Comparison of ENCODE assay signal across 25 cellular contexts in genomic region chr12:103391103-103391502, GRCh38.
"Had no signal": no experiment of that assay in that cellular context is flagged by ENCODE, and none has a peak within 500 bp of the region (broad histone marks: within the 10 kb centered on the region; RNA-seq: fewer than 3 reads in every experiment).

No MANE protein-coding gene starts in this region.

- H3K27ac ChIP-seq: heart right ventricle, hepatocyte, left ventricle myocardium inferior, pancreas, prostate gland, tibial nerve, uterus had no signal

- H3K79me2 ChIP-seq: hepatocyte had no signal

- H3K9me3 ChIP-seq: mucosa of descending colon, pancreas, prostate gland, uterus had no signal

- ATAC-seq: heart right ventricle; mucosa of descending colon; naive thymus-derived CD4-positive, alpha-beta T cell; natural killer cell treated with Interleukin-12 subunit alpha and Interleukin-12 subunit beta and Interleukin-15 and Interleukin-18, amount 100 ng/mL, for 72 hours; pancreas; right cardiac atrium; stimulated activated memory B cell treated with anti-CD40 and anti-IgM and Interleukin-4, amounts not matched to agents 10 μg/mL and 1 μg/mL and 100 μg/mL, for 72 hours; stimulated activated naive CD8-positive, alpha-beta T cell treated with anti-CD3 and anti-CD28 coated beads, Interleukin-15, amount 100 ng/mL, for 72 hours had no signal

- H2AFZ ChIP-seq: hepatocyte had no signal

- FAIRE-seq: pancreas had no signal

- DNase-seq: heart right ventricle; islet precursor cell; left ventricle myocardium inferior; mesendoderm; mucosa of descending colon; naive thymus-derived CD4-positive, alpha-beta T cell; pancreas; posterior cingulate gyrus; retina; right cardiac atrium; stimulated activated CD4-positive, alpha-beta T cell treated with anti-CD3 and anti-CD28 coated beads, Interleukin-1b, Interleukin-23, amount 100 ng/mL, for 48 hours; stimulated activated CD4-positive, alpha-beta T cell treated with anti-CD3 and anti-CD28 coated beads, Interleukin-2, amount 100 ng/mL, for 48 hours; stimulated activated CD4-positive, alpha-beta T cell treated with anti-CD3 and anti-CD28 coated beads, Interleukin-4, amount 100 ng/mL, for 4 hours; stimulated activated CD8-positive, alpha-beta memory T cell treated with anti-CD3 and anti-CD28 coated beads, Interleukin-4, amount 100 ng/mL, for 48 hours; stimulated activated naive CD4-positive, alpha-beta T cell treated with Interleukin-2 at 50 U/mL for 16 hours; stimulated activated naive CD8-positive, alpha-beta T cell treated with anti-CD3 and anti-CD28 coated beads, Interleukin-15, amount 100 ng/mL, for 72 hours; substantia nigra; uterus had no signal

- H3K4me2 ChIP-seq: hepatocyte, smooth muscle cell had no signal

- H3K27me3 ChIP-seq: heart right ventricle, hepatocyte, pancreas, tibial nerve, uterus had no signal

- H3K36me3 ChIP-seq: heart right ventricle, left ventricle myocardium inferior, pancreas, prostate gland, tibial nerve, uterus had no signal

- H3K4me3 ChIP-seq: heart right ventricle, hepatocyte, left ventricle myocardium inferior, lung, mucosa of descending colon, pancreas, prostate gland, smooth muscle cell, tibial nerve, uterus had no signal

- H3K4me1 ChIP-seq: heart right ventricle, left ventricle myocardium inferior, pancreas, prostate gland, tibial nerve, uterus had no signal
